In the genomic region with DNA sequence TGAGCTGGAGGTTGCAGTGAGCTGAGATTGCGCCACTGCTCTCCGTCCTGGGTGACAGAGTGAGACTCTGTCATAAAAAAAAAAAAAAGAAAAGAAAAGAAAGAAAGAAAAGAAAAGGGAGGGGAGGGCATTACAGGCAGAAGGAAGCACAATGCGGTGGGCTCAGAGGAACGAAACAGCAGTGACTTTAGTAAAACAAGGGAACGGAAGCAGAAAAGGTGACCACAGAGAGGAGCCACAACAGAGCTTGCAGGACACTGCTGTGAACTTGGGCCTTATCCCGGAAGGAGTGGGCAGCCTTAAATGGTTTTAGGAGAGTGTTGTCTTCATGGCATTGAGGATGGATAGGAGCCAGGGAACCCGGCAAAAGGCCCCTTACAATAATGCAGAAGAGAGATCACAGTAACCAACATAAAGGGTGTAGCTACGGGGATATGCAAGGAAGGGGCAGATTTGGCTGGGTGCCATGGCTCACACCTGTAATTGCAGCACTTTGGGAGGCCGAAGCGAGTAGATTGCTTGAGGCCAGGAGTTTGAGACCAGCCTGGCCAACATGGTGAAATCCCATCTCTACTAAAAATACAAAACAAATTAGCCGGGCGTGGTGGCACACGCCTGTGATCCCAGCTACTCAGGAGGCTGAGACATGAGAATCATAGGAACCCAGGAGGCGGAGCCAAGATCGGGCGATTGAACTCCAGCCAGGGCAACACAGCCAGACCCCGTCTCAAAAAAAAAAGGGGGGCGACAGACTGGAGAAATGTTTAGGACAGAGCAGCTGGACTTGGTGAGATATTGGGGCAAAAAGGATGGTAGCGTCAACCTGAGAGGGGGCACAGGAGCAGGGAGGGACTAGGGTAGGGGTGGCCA, we compare ENCODE assay signal across 1 cellular context.
TF ChIP-seq lines count a peak whose summit lies in the region.

No MANE protein-coding gene starts in this region.

TF ChIP-seq in HEK293, 187 proteins besides CTCF, POLR2A, EP300 and RAD21 (continued from another document):
- TF ChIP-seq, protein P1, sequence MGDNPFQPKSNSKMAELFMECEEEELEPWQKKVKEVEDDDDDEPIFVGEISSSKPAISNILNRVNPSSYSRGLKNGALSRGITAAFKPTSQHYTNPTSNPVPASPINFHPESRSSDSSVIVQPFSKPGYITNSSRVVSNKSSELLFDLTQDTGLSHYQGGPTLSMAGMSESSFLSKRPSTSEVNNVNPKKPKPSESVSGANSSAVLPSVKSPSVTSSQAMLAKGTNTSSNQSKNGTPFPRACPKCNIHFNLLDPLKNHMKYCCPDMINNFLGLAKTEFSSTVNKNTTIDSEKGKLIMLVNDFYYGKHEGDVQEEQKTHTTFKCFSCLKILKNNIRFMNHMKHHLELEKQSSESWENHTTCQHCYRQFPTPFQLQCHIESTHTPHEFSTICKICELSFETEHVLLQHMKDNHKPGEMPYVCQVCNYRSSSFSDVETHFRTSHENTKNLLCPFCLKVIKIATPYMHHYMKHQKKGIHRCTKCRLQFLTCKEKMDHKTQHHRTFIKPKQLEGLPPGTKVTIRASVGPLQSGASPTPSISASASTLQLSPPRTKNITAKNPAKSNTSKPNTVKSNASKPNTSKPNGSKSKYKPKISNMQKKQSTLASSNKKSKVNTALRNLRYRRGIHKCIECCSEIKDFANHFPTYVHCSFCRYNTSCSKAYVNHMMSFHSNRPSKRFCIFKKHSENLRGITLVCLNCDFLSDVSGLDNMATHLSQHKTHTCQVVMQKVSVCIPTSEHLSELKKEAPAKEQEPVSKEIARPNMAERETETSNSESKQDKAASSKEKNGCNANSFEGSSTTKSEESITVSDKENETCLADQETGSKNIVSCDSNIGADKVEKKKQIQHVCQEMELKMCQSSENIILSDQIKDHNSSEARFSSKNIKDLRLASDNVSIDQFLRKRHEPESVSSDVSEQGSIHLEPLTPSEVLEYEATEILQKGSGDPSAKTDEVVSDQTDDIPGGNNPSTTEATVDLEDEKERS (tag by site-specific recombination; IDR thresholded peaks at IDR 0.05) = no peak
- TF ChIP-seq ZNF211 (tag by site-specific recombination; IDR thresholded peaks at IDR 0.05; ENCODE audit: low read depth) = no peak
